8 cellular contexts compared by ENCODE assay signal in genomic region chr16:1706386-1707192, GRCh38. TPM values are rescaled to one million over a fixed set of nuclear protein-coding genes. Genes with fewer than 3 reads are reported as not detected.
DNase-seq lines count a peak whose midpoint lies in the region; ATAC-seq and TF ChIP-seq lines count a peak whose summit lies in the region.

No MANE protein-coding gene starts in this region.

- H4K20me1 ChIP-seq in smooth muscle cell (ENCODE audit: low read depth): peaks cover 46% of the 10 kb centered on the region

- WGBS in smooth muscle cell (ENCODE audit: low lambda C conversion rate): 2% methylated on average over 30 of the region's 62 CpGs

- peaks cover 6% of the 10 kb centered on the region for H3K36me3 ChIP-seq in SJCRH30
- peaks cover 0 to 5% of the 10 kb centered on the region in 2 donors for H3K36me3 ChIP-seq in ascending aorta
- H3K36me3 ChIP-seq in smooth muscle cell (ENCODE audit: low read depth): no peaks in the 10 kb centered on the region

- H3K4me3 ChIP-seq in SJCRH30: peak overlapping the region; percentile 85
- H3K4me3 ChIP-seq in ascending aorta: peak overlapping the region; percentile 70 to 89
- H3K4me3 ChIP-seq in iPS-11a (ENCODE audit: low read depth, low read length): peak overlapping the region; percentile 98
- H3K4me3 ChIP-seq in smooth muscle cell: peak overlapping the region; percentile 83

- H3K9me3 ChIP-seq in SJCRH30 (replicated peaks): no peaks in the 10 kb centered on the region
- no peaks in the 10 kb centered on the region for H3K9me3 ChIP-seq in ascending aorta
- no peaks in the 10 kb centered on the region for H3K9me3 ChIP-seq in smooth muscle cell (replicated peaks; ENCODE audit: low read depth)

- peaks cover 13% of the 10 kb centered on the region for H3F3A ChIP-seq in smooth muscle cell (ENCODE audit: low read depth)

- H2AFZ ChIP-seq in smooth muscle cell (ENCODE audit: low read depth): peak overlapping the region; percentile 88

- peak in 1 of 2 experiments; percentile 29 for DNase-seq in SJCRH30
- no peak for DNase-seq in ascending aorta (ENCODE audit: low spot score in 2 of 2)
- peak; percentile 25 for DNase-seq in smooth muscle cell (lab: John Stamatoyannopoulos, UW; ENCODE audit: unreplicated experiment)
- DNase-seq in foreskin melanocyte: no peak
- no peak for DNase-seq in amniotic stem cell (lab: John Stamatoyannopoulos, UW)

- ATAC-seq in GM18873 (IDR thresholded peaks at IDR 0.05; ENCODE audit: low FRiP score, unreplicated experiment) (peak; percentile 10), HG02885 (IDR thresholded peaks at IDR 0.05; ENCODE audit: poor library complexity, unreplicated experiment) (peak; percentile 27)

- peak overlapping the region; percentile 88 for H3K27ac ChIP-seq in SJCRH30
- H3K27ac ChIP-seq in ascending aorta: peak overlapping the region; percentile 85 to 95
- H3K27ac ChIP-seq in smooth muscle cell (ENCODE audit: low read depth): peak overlapping the region; percentile 84

- H3K27me3 ChIP-seq in SJCRH30: no peaks in the 10 kb centered on the region
- H3K27me3 ChIP-seq in ascending aorta: no peaks in the 10 kb centered on the region
- no peaks in the 10 kb centered on the region for H3K27me3 ChIP-seq in smooth muscle cell (ENCODE audit: low read depth)

- peak overlapping the region; percentile 91 for H3K4me2 ChIP-seq in smooth muscle cell

- intact Hi-C loops in ascending aorta (cut with DNase I): loop anchor here (1.0 to 5.0 kb wide), 6 partner anchors 28 to 284 kb away; partner anchors contain the start of genes HAGH, JPT2, NUBP2 and SPSB3

- H3K79me2 ChIP-seq in smooth muscle cell (ENCODE audit: low read depth): peaks cover 55% of the 10 kb centered on the region

- TF ChIP-seq CTCF in ascending aorta (IDR thresholded peaks at IDR 0.05): no peak
- no peak for TF ChIP-seq CTCF in smooth muscle cell (IDR thresholded peaks at IDR 0.05; ENCODE audit: borderline replicate concordance, insufficient read depth, poor library complexity, severe bottlenecking)

- peak overlapping the region; percentile 91 for H3K9ac ChIP-seq in smooth muscle cell (ENCODE audit: low read depth)

- peaks cover 4% of the 10 kb centered on the region; the same call in 1 of the 2 replicates for H3K4me1 ChIP-seq in SJCRH30
- peaks cover 0 to 22% of the 10 kb centered on the region in 2 donors for H3K4me1 ChIP-seq in ascending aorta
- H3K4me1 ChIP-seq in smooth muscle cell (ENCODE audit: low read depth): peaks cover 9% of the 10 kb centered on the region

RNA-seq across cellular contexts. Expression of gene MAPK8IP3, which starts 0.6 kb away (rescaled TPM):
- total RNA-seq in SJCRH30 (2014; rRNA removed; shearing (Covaris generic)): 24.7 and 34.7 TPM in 2 replicates
- 57.4 TPM for total RNA-seq in ascending aorta
- 36.2 and 43.6 TPM in 2 replicates for total RNA-seq in smooth muscle cell
- 47.8 and 69.2 TPM in 2 replicates for polyA plus RNA-seq in smooth muscle cell

RNA-seq across cellular contexts. Expression of gene JPT2, which starts 28.5 kb away (rescaled TPM):
- total RNA-seq in SJCRH30 (2014; rRNA removed; shearing (Covaris generic)): 83.4 and 87.4 TPM in 2 replicates
- total RNA-seq in ascending aorta (18.3 TPM), smooth muscle cell (28.6 and 33.4 TPM in 2 replicates)
- 7.2 and 11.2 TPM in 2 replicates for polyA plus RNA-seq in smooth muscle cell
